2 cellular contexts compared by ENCODE assay signal in genomic region chr4:162164881-162165528, GRCh38.
TF ChIP-seq lines count a peak whose summit lies in the region.

No MANE protein-coding gene starts in this region.

TF ChIP-seq in SK-N-SH, 30 proteins besides CTCF, POLR2A, EP300 and RAD21:
- TF ChIP-seq USF2 (IDR thresholded peaks at IDR 0.05; ENCODE audit: borderline replicate concordance, low read depth, low read length) = no peak
- no peak for TF ChIP-seq RXRA (IDR thresholded peaks at IDR 0.05; ENCODE audit: borderline replicate concordance, low read depth)
- TF ChIP-seq PBX3 (IDR thresholded peaks at IDR 0.05) = no peak
- TF ChIP-seq SMC3 (IDR thresholded peaks at IDR 0.05; ENCODE audit: low read depth, low read length) = no peak
- TF ChIP-seq EZH2phosphoT487 (IDR thresholded peaks at IDR 0.05; ENCODE audit: borderline replicate concordance, low read depth) = no peak
- no peak for TF ChIP-seq MXI1 (IDR thresholded peaks at IDR 0.05; ENCODE audit: low read depth, low read length)
- TF ChIP-seq CHD2 (IDR thresholded peaks at IDR 0.05; ENCODE audit: low read length, partially characterized antibody) = no peak
- TF ChIP-seq RCOR1 (IDR thresholded peaks at IDR 0.05; ENCODE audit: low read length) = no peak
- no peak for TF ChIP-seq ELF1 (IDR thresholded peaks at IDR 0.05)
- TF ChIP-seq SIN3A (IDR thresholded peaks at IDR 0.05; ENCODE audit: borderline replicate concordance, low read depth, low read length) = no peak
- no peak for TF ChIP-seq ZBTB33 (IDR thresholded peaks at IDR 0.05; ENCODE audit: borderline replicate concordance, low read depth)
- no peak for TF ChIP-seq USF1 (IDR thresholded peaks at IDR 0.05; ENCODE audit: borderline replicate concordance, low read depth)
- TF ChIP-seq RFX5 (IDR thresholded peaks at IDR 0.05; ENCODE audit: low read length) = no peak
- TF ChIP-seq NFIC (IDR thresholded peaks at IDR 0.05; ENCODE audit: borderline replicate concordance) = no peak
- TF ChIP-seq GABPA (IDR thresholded peaks at IDR 0.05; ENCODE audit: low read depth) = no peak
- no peak for TF ChIP-seq IRF3 (IDR thresholded peaks at IDR 0.05; ENCODE audit: low read depth, low read length)
- no peak for TF ChIP-seq TAF1 (IDR thresholded peaks at IDR 0.05; ENCODE audit: borderline replicate concordance, low read depth, low read length)
- TF ChIP-seq MEF2A (IDR thresholded peaks at IDR 0.05; ENCODE audit: borderline replicate concordance, low read depth) = no peak

TF ChIP-seq in SK-N-SH treated with all-trans-retinoic acid at 6 μM for 48 hours, 23 proteins besides CTCF, POLR2A, EP300 and RAD21:
- no peak for TF ChIP-seq ZFP30 (CRISPR knock-in tag; IDR thresholded peaks at IDR 0.05)
